In genomic region chr5:172534229-172535169, GRCh38 we compare ENCODE assay signal across 1 cellular context.
TF ChIP-seq lines count a peak whose summit lies in the region.

No MANE protein-coding gene starts in this region.

TF ChIP-seq in H1, 55 proteins besides CTCF, POLR2A, EP300 and RAD21:
- TF ChIP-seq CHD7 (IDR thresholded peaks at IDR 0.05; ENCODE audit: insufficient replicate concordance, low read length) (no peak), BACH1 (IDR thresholded peaks at IDR 0.05; ENCODE audit: low read length) (no peak), CREB1 (IDR thresholded peaks at IDR 0.05) (no peak), KDM1A (IDR thresholded peaks at IDR 0.05; ENCODE audit: borderline replicate concordance, low read length) (no peak)
